ENCODE assay signal across 29 cellular contexts in genomic region chr1:233605205-233605604, GRCh38. TPM values are rescaled to one million over a fixed set of nuclear protein-coding genes. Genes with fewer than 3 reads are reported as not detected.
"Had no signal": no experiment of that assay in that cellular context is flagged by ENCODE, and none has a peak within 500 bp of the region (broad histone marks: within the 10 kb centered on the region; RNA-seq: fewer than 3 reads in every experiment).

No MANE protein-coding gene starts in this region.

- H3K27ac ChIP-seq: ascending aorta, cardiac muscle cell, VCaP had no signal

- H3K4me3 ChIP-seq: ascending aorta, cardiac muscle cell had no signal

- H3K9me3 ChIP-seq: ascending aorta had no signal

- H3K27me3 ChIP-seq: ascending aorta, cardiac muscle cell had no signal

- DNase-seq: activated B cell treated with CpG ODN at 0.5 μM for 24 hours; activated CD4-positive, alpha-beta memory T cell treated with anti-CD3 and anti-CD28 coated beads for 36 hours; activated CD4-positive, alpha-beta T cell treated with anti-CD3 and anti-CD28 coated beads for 4 hours; activated CD4-positive, alpha-beta T cell treated with anti-CD3 and anti-CD28 coated beads, Interleukin-2, amount 10 ng/mL, durations not matched to agents 24 days and 14 days; activated CD4-positive, alpha-beta T cell treated with anti-CD3 and anti-CD28 coated beads, Interleukin-2, amount 50 U/mL, for 1 hour; activated CD4-positive, alpha-beta T cell treated with anti-CD3 and anti-CD28 coated beads, Interleukin-2, amount 50 U/mL, for 4 hours; activated CD4-positive, CD25-positive, alpha-beta regulatory T cell treated with anti-CD3 and anti-CD28 coated beads, Interleukin-2, amount 50 U/mL, for 72 hours; activated CD8-positive, alpha-beta memory T cell treated with anti-CD3 and anti-CD28 coated beads, Interleukin-2, amount 50 U/mL, for 4 hours; activated CD8-positive, alpha-beta T cell treated with anti-CD3 and anti-CD28 coated beads for 36 hours; activated gamma-delta T cell; activated naive CD4-positive, alpha-beta T cell treated with anti-CD3 and anti-CD28 coated beads, Interleukin-2, amount 10 ng/mL, durations not matched to agents 7 days and 5 days; activated naive CD4-positive, alpha-beta T cell treated with Interleukin-2 at 50 U/mL for 16 hours; activated naive CD8-positive, alpha-beta T cell treated with anti-CD3 and anti-CD28 coated beads, Interleukin-2, amount 10 ng/mL, durations not matched to agents 7 days and 5 days; activated naive CD8-positive, alpha-beta T cell treated with anti-CD3 and anti-CD28 coated beads, Interleukin-2, amount 50 U/mL, for 24 hours; activated T-cell treated with anti-CD3 and anti-CD28 coated beads for 4 hours; activated T-cell treated with anti-CD3 and anti-CD28 coated beads, Interleukin-2, amount 50 U/mL, for 1 hour; activated T-cell treated with anti-CD3 and anti-CD28 coated beads, Interleukin-2, amount 50 U/mL, for 4 hours; activated T-cell treated with anti-CD3 and anti-CD28 coated beads, Interleukin-2, amount 50 U/mL, for 72 hours; amygdala; anterior cingulate cortex; caudate nucleus; cerebellar nuclear complex; T-helper 1 cell; T-helper 2 cell; T-helper 9 cell had no signal

- ATAC-seq: activated CD8-positive, alpha-beta T cell treated with anti-CD3 and anti-CD28 coated beads for 36 hours; activated naive CD8-positive, alpha-beta T cell treated with anti-CD3 and anti-CD28 coated beads, Interleukin-2, amount 50 U/mL, for 24 hours; activated T-cell treated with anti-CD3 and anti-CD28 coated beads, Interleukin-2, amount 50 U/mL, for 4 hours; activated T-cell treated with anti-CD3 and anti-CD28 coated beads, Interleukin-2, amount 50 U/mL, for 72 hours; activated T-helper 17 cell treated with anti-CD3 and anti-CD28 coated beads, Interleukin-2, amount 50 U/mL, for 72 hours had no signal

- H3K36me3 ChIP-seq: ascending aorta, cardiac muscle cell had no signal

- H3K4me1 ChIP-seq: ascending aorta had no signal

RNA-seq across cellular contexts. Expression of gene KCNK1, which starts 8.7 kb away (rescaled TPM):
- total RNA-seq: activated B cell treated with CpG ODN at 0.5 μM for 24 hours; activated CD8-positive, alpha-beta T cell treated with anti-CD3 and anti-CD28 coated beads for 36 hours; activated naive CD8-positive, alpha-beta T cell treated with anti-CD3 and anti-CD28 coated beads, Interleukin-2, amount 10 ng/mL, durations not matched to agents 7 days and 5 days had no signal
